2 cellular contexts compared by ENCODE assay signal in the genomic region with DNA sequence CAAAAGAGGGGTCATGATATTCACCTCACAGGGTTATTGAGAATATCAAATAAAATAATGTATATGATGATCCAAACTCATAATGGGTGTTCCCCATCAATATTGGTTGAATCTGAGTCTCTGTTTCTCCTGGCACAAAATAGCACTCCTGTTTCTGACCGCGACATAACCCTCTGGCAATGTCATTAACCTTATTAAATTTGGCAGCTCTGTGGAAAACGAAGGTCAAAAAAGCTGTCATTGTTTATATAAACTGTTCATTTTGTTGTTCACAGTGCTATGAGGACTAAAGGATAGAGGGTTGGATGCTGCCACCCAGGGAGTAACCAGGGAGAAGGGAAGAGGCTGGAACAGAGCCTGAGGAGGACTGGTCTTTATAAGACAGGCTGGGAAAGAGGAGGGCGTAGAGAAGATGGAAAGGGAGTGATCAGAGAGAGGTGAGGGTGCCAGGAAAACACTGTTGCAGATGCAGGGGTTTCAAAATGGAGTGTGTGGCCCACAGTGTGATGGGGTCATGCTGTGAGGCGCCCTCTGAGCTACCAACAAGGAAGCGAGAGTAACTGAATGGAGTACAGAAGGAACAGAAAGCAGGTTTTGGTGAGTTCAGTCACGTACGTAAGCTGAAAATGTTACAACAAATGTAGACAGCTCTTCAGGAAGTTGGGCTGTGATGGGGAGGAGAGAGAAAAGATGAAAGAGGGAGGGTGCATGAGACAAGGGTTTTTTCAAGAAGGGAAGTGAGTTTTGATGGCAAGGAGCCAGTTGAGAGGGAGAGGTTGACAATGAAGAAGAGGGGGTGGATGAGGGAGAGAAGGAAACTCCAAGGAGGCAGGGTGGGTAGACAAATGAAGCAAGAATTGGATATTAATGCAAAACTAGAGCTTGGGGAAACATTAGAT.
A peak's percentile ranks its signal among the peaks of the same experiment; 100 is the strongest.
TF ChIP-seq lines count a peak whose summit lies in the region.

No MANE protein-coding gene starts in this region.

TF ChIP-seq in liver, 16 proteins besides CTCF, POLR2A, EP300 and RAD21:
- TF ChIP-seq, protein P1, sequence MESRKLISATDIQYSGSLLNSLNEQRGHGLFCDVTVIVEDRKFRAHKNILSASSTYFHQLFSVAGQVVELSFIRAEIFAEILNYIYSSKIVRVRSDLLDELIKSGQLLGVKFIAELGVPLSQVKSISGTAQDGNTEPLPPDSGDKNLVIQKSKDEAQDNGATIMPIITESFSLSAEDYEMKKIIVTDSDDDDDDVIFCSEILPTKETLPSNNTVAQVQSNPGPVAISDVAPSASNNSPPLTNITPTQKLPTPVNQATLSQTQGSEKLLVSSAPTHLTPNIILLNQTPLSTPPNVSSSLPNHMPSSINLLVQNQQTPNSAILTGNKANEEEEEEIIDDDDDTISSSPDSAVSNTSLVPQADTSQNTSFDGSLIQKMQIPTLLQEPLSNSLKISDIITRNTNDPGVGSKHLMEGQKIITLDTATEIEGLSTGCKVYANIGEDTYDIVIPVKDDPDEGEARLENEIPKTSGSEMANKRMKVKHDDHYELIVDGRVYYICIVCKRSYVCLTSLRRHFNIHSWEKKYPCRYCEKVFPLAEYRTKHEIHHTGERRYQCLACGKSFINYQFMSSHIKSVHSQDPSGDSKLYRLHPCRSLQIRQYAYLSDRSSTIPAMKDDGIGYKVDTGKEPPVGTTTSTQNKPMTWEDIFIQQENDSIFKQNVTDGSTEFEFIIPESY (IDR thresholded peaks at IDR 0.05), result no peak
- no peak for TF ChIP-seq GABPA (IDR thresholded peaks at IDR 0.05 in 1 of 2, conservative IDR thresholded peaks at IDR 0.05 in 1 of 2)
- TF ChIP-seq HNF4A (conservative IDR thresholded peaks at IDR 0.05), result peak in 1 of 2 donors; percentile 35
- TF ChIP-seq, protein P2, sequence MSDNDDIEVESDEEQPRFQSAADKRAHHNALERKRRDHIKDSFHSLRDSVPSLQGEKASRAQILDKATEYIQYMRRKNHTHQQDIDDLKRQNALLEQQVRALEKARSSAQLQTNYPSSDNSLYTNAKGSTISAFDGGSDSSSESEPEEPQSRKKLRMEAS (IDR thresholded peaks at IDR 0.05), result no peak
- no peak for TF ChIP-seq TAF1 (conservative IDR thresholded peaks at IDR 0.05)
- no peak for TF ChIP-seq YY1 (IDR thresholded peaks at IDR 0.05)
- no peak for TF ChIP-seq HNF4G (IDR thresholded peaks at IDR 0.05)
- no peak for TF ChIP-seq EGR1 (IDR thresholded peaks at IDR 0.05; ENCODE audit: low read depth in 2 of 2)
- peak; percentile 32 for TF ChIP-seq FOXA2 (IDR thresholded peaks at IDR 0.05)
- TF ChIP-seq SP1 (IDR thresholded peaks at IDR 0.05), result no peak
- TF ChIP-seq RXRA (IDR thresholded peaks at IDR 0.05), result peak; percentile 79 to 83
- TF ChIP-seq FOXA1 (IDR thresholded peaks at IDR 0.05), result no peak
- peak; percentile 56 for TF ChIP-seq NR2F2 (IDR thresholded peaks at IDR 0.05)

TF ChIP-seq in HepG2, 621 proteins besides CTCF, POLR2A, EP300 and RAD21 (continued from another document):
- TF ChIP-seq, protein P3, sequence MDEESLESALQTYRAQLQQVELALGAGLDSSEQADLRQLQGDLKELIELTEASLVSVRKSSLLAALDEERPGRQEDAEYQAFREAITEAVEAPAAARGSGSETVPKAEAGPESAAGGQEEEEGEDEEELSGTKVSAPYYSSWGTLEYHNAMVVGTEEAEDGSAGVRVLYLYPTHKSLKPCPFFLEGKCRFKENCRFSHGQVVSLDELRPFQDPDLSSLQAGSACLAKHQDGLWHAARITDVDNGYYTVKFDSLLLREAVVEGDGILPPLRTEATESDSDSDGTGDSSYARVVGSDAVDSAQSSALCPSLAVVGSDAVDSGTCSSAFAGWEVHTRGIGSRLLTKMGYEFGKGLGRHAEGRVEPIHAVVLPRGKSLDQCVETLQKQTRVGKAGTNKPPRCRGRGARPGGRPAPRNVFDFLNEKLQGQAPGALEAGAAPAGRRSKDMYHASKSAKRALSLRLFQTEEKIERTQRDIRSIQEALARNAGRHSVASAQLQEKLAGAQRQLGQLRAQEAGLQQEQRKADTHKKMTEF (CRISPR knock-in tag; IDR thresholded peaks at IDR 0.05), result no peak
- TF ChIP-seq ZNF367 (CRISPR knock-in tag; IDR thresholded peaks at IDR 0.05; ENCODE audit: borderline replicate concordance) (no peak), ZNF841 (CRISPR knock-in tag; IDR thresholded peaks at IDR 0.05; ENCODE audit: borderline replicate concordance) (no peak), ZNF260 (CRISPR knock-in tag; IDR thresholded peaks at IDR 0.05; ENCODE audit: borderline replicate concordance, low read depth) (no peak), NKX3-1 (CRISPR knock-in tag; IDR thresholded peaks at IDR 0.05) (no peak), U2AF1 (optimal IDR thresholded peaks at IDR 0.05; ENCODE audit: low read depth, low read length) (no peak), ATAD3A (CRISPR knock-in tag; IDR thresholded peaks at IDR 0.05) (no peak)
- TF ChIP-seq, protein P4, sequence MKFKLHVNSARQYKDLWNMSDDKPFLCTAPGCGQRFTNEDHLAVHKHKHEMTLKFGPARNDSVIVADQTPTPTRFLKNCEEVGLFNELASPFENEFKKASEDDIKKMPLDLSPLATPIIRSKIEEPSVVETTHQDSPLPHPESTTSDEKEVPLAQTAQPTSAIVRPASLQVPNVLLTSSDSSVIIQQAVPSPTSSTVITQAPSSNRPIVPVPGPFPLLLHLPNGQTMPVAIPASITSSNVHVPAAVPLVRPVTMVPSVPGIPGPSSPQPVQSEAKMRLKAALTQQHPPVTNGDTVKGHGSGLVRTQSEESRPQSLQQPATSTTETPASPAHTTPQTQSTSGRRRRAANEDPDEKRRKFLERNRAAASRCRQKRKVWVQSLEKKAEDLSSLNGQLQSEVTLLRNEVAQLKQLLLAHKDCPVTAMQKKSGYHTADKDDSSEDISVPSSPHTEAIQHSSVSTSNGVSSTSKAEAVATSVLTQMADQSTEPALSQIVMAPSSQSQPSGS (CRISPR knock-in tag; IDR thresholded peaks at IDR 0.05), result no peak
- TF ChIP-seq, protein P5, sequence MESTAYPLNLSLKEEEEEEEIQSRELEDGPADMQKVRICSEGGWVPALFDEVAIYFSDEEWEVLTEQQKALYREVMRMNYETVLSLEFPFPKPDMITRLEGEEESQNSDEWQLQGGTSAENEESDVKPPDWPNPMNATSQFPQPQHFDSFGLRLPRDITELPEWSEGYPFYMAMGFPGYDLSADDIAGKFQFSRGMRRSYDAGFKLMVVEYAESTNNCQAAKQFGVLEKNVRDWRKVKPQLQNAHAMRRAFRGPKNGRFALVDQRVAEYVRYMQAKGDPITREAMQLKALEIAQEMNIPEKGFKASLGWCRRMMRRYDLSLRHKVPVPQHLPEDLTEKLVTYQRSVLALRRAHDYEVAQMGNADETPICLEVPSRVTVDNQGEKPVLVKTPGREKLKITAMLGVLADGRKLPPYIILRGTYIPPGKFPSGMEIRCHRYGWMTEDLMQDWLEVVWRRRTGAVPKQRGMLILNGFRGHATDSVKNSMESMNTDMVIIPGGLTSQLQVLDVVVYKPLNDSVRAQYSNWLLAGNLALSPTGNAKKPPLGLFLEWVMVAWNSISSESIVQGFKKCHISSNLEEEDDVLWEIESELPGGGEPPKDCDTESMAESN (CRISPR knock-in tag; conservative IDR thresholded peaks at IDR 0.05), result no peak
- TF ChIP-seq, protein P6, sequence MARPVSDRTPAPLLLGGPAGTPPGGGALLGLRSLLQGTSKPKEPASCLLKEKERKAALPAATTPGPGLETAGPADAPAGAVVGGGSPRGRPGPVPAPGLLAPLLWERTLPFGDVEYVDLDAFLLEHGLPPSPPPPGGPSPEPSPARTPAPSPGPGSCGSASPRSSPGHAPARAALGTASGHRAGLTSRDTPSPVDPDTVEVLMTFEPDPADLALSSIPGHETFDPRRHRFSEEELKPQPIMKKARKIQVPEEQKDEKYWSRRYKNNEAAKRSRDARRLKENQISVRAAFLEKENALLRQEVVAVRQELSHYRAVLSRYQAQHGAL (CRISPR knock-in tag; IDR thresholded peaks at IDR 0.05; ENCODE audit: not compliant biosample characterization), result no peak
- TF ChIP-seq, protein P7, sequence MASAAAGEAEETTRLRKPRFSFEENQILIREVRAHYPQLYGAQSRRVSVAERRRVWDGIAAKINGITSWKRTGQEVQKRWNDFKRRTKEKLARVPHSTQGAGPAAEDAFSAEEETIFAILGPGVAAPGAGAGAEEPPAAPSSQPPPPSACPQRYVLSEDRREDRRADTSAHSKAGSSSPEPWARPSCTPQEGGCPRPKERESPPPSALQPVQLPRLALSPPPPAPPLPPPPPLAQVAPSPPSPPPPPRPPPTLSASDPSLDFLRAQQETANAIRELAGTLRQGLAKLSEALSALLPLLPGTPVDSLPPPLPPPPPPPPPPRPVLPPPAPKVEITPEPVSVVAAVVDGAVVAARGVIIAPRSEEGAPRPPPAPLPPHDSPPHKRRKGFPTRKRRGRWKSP (CRISPR knock-in tag; IDR thresholded peaks at IDR 0.05), result no peak
- TF ChIP-seq, protein P8, sequence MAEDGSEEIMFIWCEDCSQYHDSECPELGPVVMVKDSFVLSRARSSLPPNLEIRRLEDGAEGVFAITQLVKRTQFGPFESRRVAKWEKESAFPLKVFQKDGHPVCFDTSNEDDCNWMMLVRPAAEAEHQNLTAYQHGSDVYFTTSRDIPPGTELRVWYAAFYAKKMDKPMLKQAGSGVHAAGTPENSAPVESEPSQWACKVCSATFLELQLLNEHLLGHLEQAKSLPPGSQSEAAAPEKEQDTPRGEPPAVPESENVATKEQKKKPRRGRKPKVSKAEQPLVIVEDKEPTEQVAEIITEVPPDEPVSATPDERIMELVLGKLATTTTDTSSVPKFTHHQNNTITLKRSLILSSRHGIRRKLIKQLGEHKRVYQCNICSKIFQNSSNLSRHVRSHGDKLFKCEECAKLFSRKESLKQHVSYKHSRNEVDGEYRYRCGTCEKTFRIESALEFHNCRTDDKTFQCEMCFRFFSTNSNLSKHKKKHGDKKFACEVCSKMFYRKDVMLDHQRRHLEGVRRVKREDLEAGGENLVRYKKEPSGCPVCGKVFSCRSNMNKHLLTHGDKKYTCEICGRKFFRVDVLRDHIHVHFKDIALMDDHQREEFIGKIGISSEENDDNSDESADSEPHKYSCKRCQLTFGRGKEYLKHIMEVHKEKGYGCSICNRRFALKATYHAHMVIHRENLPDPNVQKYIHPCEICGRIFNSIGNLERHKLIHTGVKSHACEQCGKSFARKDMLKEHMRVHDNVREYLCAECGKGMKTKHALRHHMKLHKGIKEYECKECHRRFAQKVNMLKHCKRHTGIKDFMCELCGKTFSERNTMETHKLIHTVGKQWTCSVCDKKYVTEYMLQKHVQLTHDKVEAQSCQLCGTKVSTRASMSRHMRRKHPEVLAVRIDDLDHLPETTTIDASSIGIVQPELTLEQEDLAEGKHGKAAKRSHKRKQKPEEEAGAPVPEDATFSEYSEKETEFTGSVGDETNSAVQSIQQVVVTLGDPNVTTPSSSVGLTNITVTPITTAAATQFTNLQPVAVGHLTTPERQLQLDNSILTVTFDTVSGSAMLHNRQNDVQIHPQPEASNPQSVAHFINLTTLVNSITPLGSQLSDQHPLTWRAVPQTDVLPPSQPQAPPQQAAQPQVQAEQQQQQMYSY (CRISPR knock-in tag; IDR thresholded peaks at IDR 0.05), result no peak
TF ChIP-seq in HepG2: peak in this region for 0.
